ENCODE assay signal across 16 cellular contexts in the genomic region with DNA sequence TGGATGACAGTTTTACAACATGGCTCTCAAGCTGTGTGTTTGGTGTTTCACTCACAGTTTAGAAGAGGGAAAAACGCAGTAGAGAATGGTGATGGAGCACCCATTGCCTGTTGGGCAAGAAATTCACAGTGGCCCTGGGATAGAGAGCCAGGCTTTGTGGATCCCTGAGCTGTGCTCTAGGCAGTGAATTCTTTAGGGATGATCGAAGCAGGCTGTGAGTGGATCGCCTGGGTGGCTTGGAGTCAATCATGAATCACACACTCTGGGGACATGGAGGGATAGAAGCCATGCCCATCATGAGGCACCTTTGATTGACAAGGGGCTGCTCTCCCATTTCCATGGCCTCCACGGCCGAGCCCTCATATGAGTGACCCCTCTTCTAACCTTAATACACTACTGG. TPM values are rescaled to one million over a fixed set of nuclear protein-coding genes. Genes with fewer than 3 reads are reported as not detected.
DNase-seq lines count a peak whose midpoint lies in the region; ATAC-seq and TF ChIP-seq lines count a peak whose summit lies in the region.
"Had no signal": no experiment of that assay in that cellular context is flagged by ENCODE, and none has a peak within 500 bp of the region (broad histone marks: within the 10 kb centered on the region; RNA-seq: fewer than 3 reads in every experiment).

No MANE protein-coding gene starts in this region.

- H3K27ac Mint-ChIP-seq in activated CD8-positive, alpha-beta T cell treated with anti-CD3 and anti-CD28 coated beads for 36 hours = no peak overlapping the region
- H3K27ac Mint-ChIP-seq: CD4-positive, CD25-positive, alpha-beta regulatory T cell had no signal

- H3K4me3 Mint-ChIP-seq in activated CD8-positive, alpha-beta T cell treated with anti-CD3 and anti-CD28 coated beads for 36 hours = no peak overlapping the region
- H3K4me3 Mint-ChIP-seq: CD4-positive, CD25-positive, alpha-beta regulatory T cell; central memory CD8-positive, alpha-beta T cell had no signal

- H3K4me1 ChIP-seq in HEK293 (ENCODE audit: control insufficient read depth, insufficient read depth, low read length) (no peaks in the 10 kb centered on the region), SJSA1 (replicated peaks) (peaks cover 41% of the 10 kb centered on the region), foreskin keratinocyte (peaks cover 23% of the 10 kb centered on the region), smooth muscle cell (ENCODE audit: low read depth) (no peaks in the 10 kb centered on the region)

- no peaks in the 10 kb centered on the region for H3K9me3 ChIP-seq in HEK293 (ENCODE audit: control insufficient read depth, insufficient read depth, low read depth, low read length)
- H3K9me3 ChIP-seq in SJSA1 (replicated peaks) = no peaks in the 10 kb centered on the region
- no peaks in the 10 kb centered on the region for H3K9me3 ChIP-seq in smooth muscle cell (replicated peaks; ENCODE audit: low read depth)

- no peak overlapping the region for H2AFZ ChIP-seq in smooth muscle cell (ENCODE audit: low read depth)

- no peaks in the 10 kb centered on the region for H4K20me1 ChIP-seq in smooth muscle cell (ENCODE audit: low read depth)

- no peak for TF ChIP-seq CTCF in HEK293 (tag by site-specific recombination; IDR thresholded peaks at IDR 0.05)
- TF ChIP-seq CTCF in foreskin keratinocyte (conservative IDR thresholded peaks at IDR 0.05) = no peak
- no peak for TF ChIP-seq CTCF in smooth muscle cell (IDR thresholded peaks at IDR 0.05; ENCODE audit: borderline replicate concordance, insufficient read depth, poor library complexity, severe bottlenecking)
- TF ChIP-seq CTCF in activated CD8-positive, alpha-beta T cell treated with anti-CD3 and anti-CD28 coated beads for 36 hours (IDR thresholded peaks at IDR 0.05) = no peak

- H3K4me3 ChIP-seq in HEK293 (ENCODE audit: low read depth, low read length) = no peak overlapping the region
- H3K4me3 ChIP-seq in SJSA1 = no peak overlapping the region
- H3K4me3 ChIP-seq in smooth muscle cell = no peak overlapping the region

- H3K27me3 Mint-ChIP-seq in activated CD8-positive, alpha-beta T cell treated with anti-CD3 and anti-CD28 coated beads for 36 hours = peaks cover 1% of the 10 kb centered on the region

- ATAC-seq in foreskin keratinocyte (peak; percentile 77), GM19455 (IDR thresholded peaks at IDR 0.05; ENCODE audit: unreplicated experiment) (no peak), HG03159 (IDR thresholded peaks at IDR 0.05; ENCODE audit: unreplicated experiment) (no peak)
- no peak for ATAC-seq in activated CD8-positive, alpha-beta T cell treated with anti-CD3 and anti-CD28 coated beads for 36 hours
- ATAC-seq: HCT116 had no signal

- intact Hi-C loops in activated CD8-positive, alpha-beta T cell treated with anti-CD3 and anti-CD28 coated beads for 36 hours (cut with micrococcal nuclease) = no loop called here

- POLR2A ChIA-PET in HEK293 (lab: Yijun Ruan, JAX) = no interaction called here
- POLR2A ChIA-PET in activated CD8-positive, alpha-beta T cell treated with anti-CD3 and anti-CD28 coated beads for 36 hours (lab: Charles Lee) = no interaction called here

- H3K79me2 ChIP-seq in smooth muscle cell (ENCODE audit: low read depth) = no peaks in the 10 kb centered on the region

- H3K27me3 ChIP-seq in SJSA1 (replicated peaks) = no peaks in the 10 kb centered on the region; the same call in 1 of the 2 replicates
- no peaks in the 10 kb centered on the region for H3K27me3 ChIP-seq in foreskin keratinocyte
- H3K27me3 ChIP-seq in smooth muscle cell (ENCODE audit: low read depth) = no peaks in the 10 kb centered on the region

- no peaks in the 10 kb centered on the region for H3K36me3 Mint-ChIP-seq in activated CD8-positive, alpha-beta T cell treated with anti-CD3 and anti-CD28 coated beads for 36 hours (ENCODE audit: low read depth)
- H3K36me3 Mint-ChIP-seq: CD4-positive, CD25-positive, alpha-beta regulatory T cell had no signal

- H3K4me1 Mint-ChIP-seq in activated CD8-positive, alpha-beta T cell treated with anti-CD3 and anti-CD28 coated beads for 36 hours (ENCODE audit: low read depth) = no peaks in the 10 kb centered on the region
- H3K4me1 Mint-ChIP-seq: CD4-positive, CD25-positive, alpha-beta regulatory T cell; central memory CD8-positive, alpha-beta T cell had no signal

- H3K4me2 ChIP-seq in smooth muscle cell = no peak overlapping the region

- peak; percentile 28 to 53 for DNase-seq in SJSA1 (ENCODE audit: low read depth in 1 of 2, low spot score in 2 of 2)
- DNase-seq in foreskin keratinocyte = peak; percentile 35 to 70
- DNase-seq in smooth muscle cell (lab: John Stamatoyannopoulos, UW; ENCODE audit: unreplicated experiment) = no peak
- no peak for DNase-seq in activated CD8-positive, alpha-beta T cell treated with anti-CD3 and anti-CD28 coated beads for 36 hours
- DNase-seq: activated T-cell treated with anti-CD3 and anti-CD28 coated beads, Interleukin-2, amount 50 U/mL, for 48 hours; CD4-positive, CD25-positive, alpha-beta regulatory T cell; Karpas-422; NCI-H187; NCI-H510A had no signal

- CTCF ChIA-PET in HEK293 (lab: Yijun Ruan, JAX) = no interaction called here
- CTCF ChIA-PET in activated CD8-positive, alpha-beta T cell treated with anti-CD3 and anti-CD28 coated beads for 36 hours (lab: Charles Lee) = no interaction called here

- H3F3A ChIP-seq in smooth muscle cell (ENCODE audit: low read depth) = peaks cover 7% of the 10 kb centered on the region

- H3K27ac ChIP-seq in HEK293 (ENCODE audit: extremely low read depth, low read depth, low read length) = no peak overlapping the region
- H3K27ac ChIP-seq in SJSA1 = no peak overlapping the region
- no peak overlapping the region for H3K27ac ChIP-seq in foreskin keratinocyte
- peak overlapping the region; percentile 43 for H3K27ac ChIP-seq in smooth muscle cell (ENCODE audit: low read depth)
- H3K27ac ChIP-seq: HL-60 had no signal

- H3K9me3 Mint-ChIP-seq in activated CD8-positive, alpha-beta T cell treated with anti-CD3 and anti-CD28 coated beads for 36 hours = no peaks in the 10 kb centered on the region
- H3K9me3 Mint-ChIP-seq: central memory CD8-positive, alpha-beta T cell had no signal

- no peak overlapping the region for H3K9ac ChIP-seq in smooth muscle cell (ENCODE audit: low read depth)

- H3K36me3 ChIP-seq in HEK293 (ENCODE audit: control insufficient read depth in 2 of 2, insufficient read depth in 1 of 2, low read length in 2 of 2) = no peaks in the 10 kb centered on the region
- H3K36me3 ChIP-seq in SJSA1 = no peaks in the 10 kb centered on the region
- H3K36me3 ChIP-seq in smooth muscle cell (ENCODE audit: low read depth) = no peaks in the 10 kb centered on the region

- WGBS in smooth muscle cell (ENCODE audit: low lambda C conversion rate) = 64% methylated on average over 5 of the region's 5 CpGs

TF ChIP-seq in HEK293, 187 proteins besides CTCF, POLR2A, EP300 and RAD21:
- TF ChIP-seq ZBTB17 (tag by site-specific recombination; IDR thresholded peaks at IDR 0.05) = peak; percentile 65
- TF ChIP-seq, protein P1, sequence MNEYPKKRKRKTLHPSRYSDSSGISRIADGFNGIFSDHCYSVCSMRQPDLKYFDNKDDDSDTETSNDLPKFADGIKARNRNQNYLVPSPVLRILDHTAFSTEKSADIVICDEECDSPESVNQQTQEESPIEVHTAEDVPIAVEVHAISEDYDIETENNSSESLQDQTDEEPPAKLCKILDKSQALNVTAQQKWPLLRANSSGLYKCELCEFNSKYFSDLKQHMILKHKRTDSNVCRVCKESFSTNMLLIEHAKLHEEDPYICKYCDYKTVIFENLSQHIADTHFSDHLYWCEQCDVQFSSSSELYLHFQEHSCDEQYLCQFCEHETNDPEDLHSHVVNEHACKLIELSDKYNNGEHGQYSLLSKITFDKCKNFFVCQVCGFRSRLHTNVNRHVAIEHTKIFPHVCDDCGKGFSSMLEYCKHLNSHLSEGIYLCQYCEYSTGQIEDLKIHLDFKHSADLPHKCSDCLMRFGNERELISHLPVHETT (tag by site-specific recombination; IDR thresholded peaks at IDR 0.05) = no peak
TF ChIP-seq in HEK293: peak in this region for 1.

RNA-seq across cellular contexts. Expression of a gene that starts 47.4 kb away (rescaled TPM):
- total RNA-seq in SJSA1 (2014; rRNA removed; shearing (Covaris generic)) = 0.24 and 0.44 TPM in 2 replicates
- not detected in 2 replicates for total RNA-seq in foreskin keratinocyte
- polyA plus RNA-seq in foreskin keratinocyte = not detected in 2 replicates
- 0.27 and 0.40 TPM in 2 replicates for total RNA-seq in smooth muscle cell
- polyA plus RNA-seq in smooth muscle cell = 0.15 and 0.28 TPM in 2 replicates
- total RNA-seq in activated CD8-positive, alpha-beta T cell treated with anti-CD3 and anti-CD28 coated beads for 36 hours = not detected
- total RNA-seq: CD4-positive, CD25-positive, alpha-beta regulatory T cell; mesenteric fat pad had no signal
- polyA plus RNA-seq: CD4-positive, CD25-positive, alpha-beta regulatory T cell had no signal

Comparison
In these comparisons a context has a peak if more than half of its experiments do, and no peak if none do; other contexts are left out.
1. DNase-seq: peak in SJSA1 (2 of 2) and foreskin keratinocyte (2 of 2); none in smooth muscle cell (single experiment) and activated CD8-positive, alpha-beta T cell treated with anti-CD3 and anti-CD28 coated beads for 36 hours (single experiment).